In the genomic region with DNA sequence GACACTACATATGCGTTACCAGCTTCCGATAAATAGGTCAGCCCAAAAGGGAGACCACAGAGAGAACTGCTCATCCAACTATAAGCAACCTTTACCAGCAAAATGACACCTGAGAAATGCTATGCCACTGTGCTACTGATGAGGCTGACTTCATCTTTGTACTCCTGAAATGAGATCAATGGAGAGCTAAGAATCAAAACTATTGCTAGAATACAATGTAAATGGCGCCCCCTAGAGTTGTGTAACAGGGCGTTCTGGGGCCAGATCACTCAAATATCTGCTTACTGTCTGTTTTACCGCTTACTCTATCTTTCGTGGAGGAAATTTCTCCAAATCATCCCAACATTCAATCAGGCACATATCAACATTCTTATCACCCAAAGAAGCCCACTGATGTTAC, we compare ENCODE assay signal across 8 cellular contexts. TPM values are rescaled to one million over a fixed set of nuclear protein-coding genes. Genes with fewer than 3 reads are reported as not detected.
DNase-seq lines count a peak whose midpoint lies in the region; ATAC-seq and TF ChIP-seq lines count a peak whose summit lies in the region.

No MANE protein-coding gene starts in this region.

- WGBS in endodermal cell (ENCODE audit: insufficient coverage in 1 of 2, insufficient read length in 1 of 2), 2 experiments = 77 to 78% methylated on average over 6 of the region's 6 CpGs

- H3K36me3 Mint-ChIP-seq in endodermal cell (ENCODE audit: low read depth) = peaks cover 57% of the 10 kb centered on the region

- H3K4me3 ChIP-seq in LNCaP clone FGC (ENCODE audit: low read depth, low read length) = no peak overlapping the region
- no peak overlapping the region for H3K4me3 ChIP-seq in endodermal cell (ENCODE audit: low read length)

- no peak for ATAC-seq in GM19455 (IDR thresholded peaks at IDR 0.05; ENCODE audit: unreplicated experiment)
- no peak for ATAC-seq in GM18498 (IDR thresholded peaks at IDR 0.05; ENCODE audit: unreplicated experiment)

- H3K4me1 ChIP-seq in endodermal cell (ENCODE audit: control insufficient read depth, insufficient read depth, low read length) = no peaks in the 10 kb centered on the region

- H3K9ac ChIP-seq in endodermal cell (ENCODE audit: extremely low read depth, low read length, poor library complexity, severe bottlenecking) = no peak overlapping the region

- no peaks in the 10 kb centered on the region for H3K27me3 ChIP-seq in endodermal cell (ENCODE audit: control insufficient read depth, insufficient read depth, low read length, poor library complexity, severe bottlenecking)

- peaks cover 66% of the 10 kb centered on the region for H3K36me3 ChIP-seq in endodermal cell (ENCODE audit: control insufficient read depth, insufficient read depth, low read length)

- H3K27me3 Mint-ChIP-seq in endodermal cell (ENCODE audit: insufficient read depth) = no peaks in the 10 kb centered on the region

- no peak overlapping the region for H3K27ac Mint-ChIP-seq in endodermal cell

- TF ChIP-seq CTCF in LNCaP clone FGC (IDR thresholded peaks at IDR 0.05; ENCODE audit: control insufficient read depth, extremely low read depth, insufficient read depth) (peak; percentile 37), endodermal cell (conservative IDR thresholded peaks at IDR 0.05) (peak; percentile 98)

- no peak overlapping the region for H3K27ac ChIP-seq in endodermal cell (ENCODE audit: low read depth, low read length)

- H3K4me1 Mint-ChIP-seq in endodermal cell = peaks cover 20% of the 10 kb centered on the region

- H3K9me3 Mint-ChIP-seq in endodermal cell = no peaks in the 10 kb centered on the region

- no peak overlapping the region for H3K4me3 Mint-ChIP-seq in endodermal cell

- H3K9me3 ChIP-seq in endodermal cell (ENCODE audit: control insufficient read depth, low read length) = no peaks in the 10 kb centered on the region

- peak; percentile 66 for DNase-seq in DMS 273 (lab: John Stamatoyannopoulos, UW; ENCODE audit: unreplicated experiment)
- no peak for DNase-seq in DMS 273 treated with DMSO at 0.1 percent for 48 hours (lab: John Stamatoyannopoulos, UW)
- DNase-seq in LNCaP clone FGC (ENCODE audit: low read depth) = no peak
- peak; percentile 15 for DNase-seq in T-helper 9 cell
- peak; percentile 74 for DNase-seq in endodermal cell
- peak; percentile 25 for DNase-seq in retina

RNA-seq across cellular contexts. Expression of gene ZNF384, which starts 4.6 kb away (rescaled TPM):
- total RNA-seq in endodermal cell = 100 to 1,000 TPM in 1 of 2 donors, 10 to 100 TPM in 1; 74.4 to 146 TPM
- 82.8 TPM for polyA plus RNA-seq in endodermal cell (2013, experiment 1 of 2)
- polyA plus RNA-seq in endodermal cell (2013, experiment 2 of 2) = 70.6 TPM

RNA-seq across cellular contexts. Expression of gene PIANP, which starts 16.0 kb away (rescaled TPM):
- 1 to 10 TPM; 2.6 to 7.1 TPM for total RNA-seq in endodermal cell
- polyA plus RNA-seq in endodermal cell (2013, experiment 1 of 2) = 13.3 TPM
- polyA plus RNA-seq in endodermal cell (2013, experiment 2 of 2) = 10.5 TPM

RNA-seq across cellular contexts. Expression of gene ING4, which starts 21.7 kb away (rescaled TPM):
- total RNA-seq in endodermal cell = 10 to 100 TPM; 30.5 to 60.3 TPM
- 57.0 TPM for polyA plus RNA-seq in endodermal cell (2013, experiment 1 of 2)
- 48.0 TPM for polyA plus RNA-seq in endodermal cell (2013, experiment 2 of 2)

RNA-seq across cellular contexts. Expression of gene ACRBP, which starts 37.4 kb away (rescaled TPM):
- 1 to 10 TPM; 1.9 to 3.9 TPM for total RNA-seq in endodermal cell
- 2.4 TPM for polyA plus RNA-seq in endodermal cell (2013, experiment 1 of 2)
- polyA plus RNA-seq in endodermal cell (2013, experiment 2 of 2) = 2.1 TPM

RNA-seq across cellular contexts. Expression of gene COPS7A, which starts 39.2 kb away (rescaled TPM):
- 10 to 100 TPM; 43.3 to 69.2 TPM for total RNA-seq in endodermal cell
- polyA plus RNA-seq in endodermal cell (2013, experiment 1 of 2) = 36.9 TPM
- polyA plus RNA-seq in endodermal cell (2013, experiment 2 of 2) = 34.1 TPM

Comparison
In these comparisons a context has a peak if more than half of its experiments do, and no peak if none do; other contexts are left out.
1. DNase-seq: peak in DMS 273 (single experiment), T-helper 9 cell (single experiment), endodermal cell (single experiment) and retina (single experiment); none in DMS 273 treated with DMSO at 0.1 percent for 48 hours (single experiment) and LNCaP clone FGC (single experiment).